Comparison of ENCODE assay signal across 24 cellular contexts in genomic region chrX:138723301-138723700, GRCh38. TPM values are rescaled to one million over a fixed set of nuclear protein-coding genes. Genes with fewer than 3 reads are reported as not detected.
"Had no signal": no experiment of that assay in that cellular context is flagged by ENCODE, and none has a peak within 500 bp of the region (broad histone marks: within the 10 kb centered on the region; RNA-seq: fewer than 3 reads in every experiment).

No MANE protein-coding gene starts in this region.

- ATAC-seq: activated CD8-positive, alpha-beta memory T cell treated with anti-CD3 and anti-CD28 coated beads, Interleukin-2, amount 10 ng/mL, durations not matched to agents 7 days and 5 days; activated naive CD4-positive, alpha-beta T cell treated with anti-CD3 and anti-CD28 coated beads, Interleukin-2, amount 50 U/mL, for 72 hours; activated naive CD8-positive, alpha-beta T cell treated with anti-CD3 and anti-CD28 coated beads, Interleukin-2, amount 50 U/mL, for 24 hours had no signal

- H3K36me3 Mint-ChIP-seq: activated CD8-positive, alpha-beta memory T cell treated with anti-CD3 and anti-CD28 coated beads, Interleukin-2, amount 10 ng/mL, durations not matched to agents 7 days and 5 days; activated naive CD4-positive, alpha-beta T cell treated with anti-CD3 and anti-CD28 coated beads, Interleukin-2, amount 50 U/mL, for 72 hours had no signal

- H3K27ac ChIP-seq: breast epithelium, KMS-11, Peyer's patch had no signal

- H3K4me3 ChIP-seq: breast epithelium, Peyer's patch had no signal

- H3K4me1 ChIP-seq: breast epithelium, Peyer's patch had no signal

- H3K9ac ChIP-seq: KMS-11 had no signal

- H3K27ac Mint-ChIP-seq: activated B cell treated with CpG ODN at 0.5 μM for 24 hours; activated CD4-positive, alpha-beta T cell treated with anti-CD3 and anti-CD28 coated beads, Interleukin-2, amount 10 ng/mL, durations not matched to agents 24 days and 14 days; activated CD8-positive, alpha-beta memory T cell treated with anti-CD3 and anti-CD28 coated beads, Interleukin-2, amount 10 ng/mL, durations not matched to agents 7 days and 5 days; activated naive CD4-positive, alpha-beta T cell treated with anti-CD3 and anti-CD28 coated beads, Interleukin-2, amount 50 U/mL, for 72 hours; activated naive CD8-positive, alpha-beta T cell treated with anti-CD3 and anti-CD28 coated beads, Interleukin-2, amount 50 U/mL, for 24 hours; activated T-cell treated with anti-CD3 and anti-CD28 coated beads, Interleukin-2, amount 50 U/mL, for 24 hours; T-helper 1 cell treated with Interleukin-12 subunit alpha and Interleukin-12 subunit beta and Interleukin-4 antibody, amounts not matched to agents 30 μg/mL and 1 μg/mL, for 36 hours had no signal

- H3K9me3 Mint-ChIP-seq: activated B cell treated with CpG ODN at 0.5 μM for 24 hours; activated CD4-positive, alpha-beta T cell treated with anti-CD3 and anti-CD28 coated beads, Interleukin-2, amount 10 ng/mL, durations not matched to agents 24 days and 14 days; activated naive CD4-positive, alpha-beta T cell treated with anti-CD3 and anti-CD28 coated beads, Interleukin-2, amount 50 U/mL, for 72 hours; activated naive CD8-positive, alpha-beta T cell treated with anti-CD3 and anti-CD28 coated beads, Interleukin-2, amount 50 U/mL, for 24 hours; activated T-cell treated with anti-CD3 and anti-CD28 coated beads, Interleukin-2, amount 50 U/mL, for 24 hours; T-helper 1 cell treated with Interleukin-12 subunit alpha and Interleukin-12 subunit beta and Interleukin-4 antibody, amounts not matched to agents 30 μg/mL and 1 μg/mL, for 36 hours had no signal

- H3K27me3 ChIP-seq: Peyer's patch had no signal

- H3K9me3 ChIP-seq: breast epithelium, Peyer's patch had no signal

- H3K4me1 Mint-ChIP-seq: activated B cell treated with CpG ODN at 0.5 μM for 24 hours; activated CD4-positive, alpha-beta T cell treated with anti-CD3 and anti-CD28 coated beads, Interleukin-2, amount 10 ng/mL, durations not matched to agents 24 days and 14 days; activated CD8-positive, alpha-beta memory T cell treated with anti-CD3 and anti-CD28 coated beads, Interleukin-2, amount 10 ng/mL, durations not matched to agents 7 days and 5 days; activated naive CD8-positive, alpha-beta T cell treated with anti-CD3 and anti-CD28 coated beads, Interleukin-2, amount 50 U/mL, for 24 hours had no signal

- DNase-seq: activated B cell treated with CpG ODN at 0.5 μM for 24 hours; activated CD4-positive, alpha-beta T cell treated with anti-CD3 and anti-CD28 coated beads for 1 hour; activated CD4-positive, alpha-beta T cell treated with anti-CD3 and anti-CD28 coated beads, Interleukin-2, amount 10 ng/mL, durations not matched to agents 24 days and 14 days; activated CD4-positive, alpha-beta T cell treated with anti-CD3 and anti-CD28 coated beads, Interleukin-2, amount 50 U/mL, for 48 hours; activated CD8-positive, alpha-beta memory T cell treated with anti-CD3 and anti-CD28 coated beads, Interleukin-2, amount 10 ng/mL, durations not matched to agents 7 days and 5 days; activated effector memory CD4-positive, alpha-beta T cell treated with anti-CD3 and anti-CD28 coated beads, Interleukin-2, amount 50 U/mL, for 16 hours; activated naive CD4-positive, alpha-beta T cell treated with Interleukin-2 at 50 U/mL for 16 hours; activated naive CD8-positive, alpha-beta T cell treated with anti-CD3 and anti-CD28 coated beads, Interleukin-2, amount 50 U/mL, for 24 hours; activated T-cell treated with anti-CD3 and anti-CD28 coated beads, Interleukin-2, amount 50 U/mL, for 24 hours; amniotic stem cell; NCI-H1105; NCI-H1436; NCI-H1694 treated with DMSO at 0.1 percent for 48 hours; NCI-H2081; NCI-H446; NCI-H524; NCI-H748 treated with DMSO at 0.1 percent for 48 hours; Peyer's patch; SHP77 treated with DMSO at 0.1 percent for 48 hours; T-helper 9 cell had no signal

- H3K4me3 Mint-ChIP-seq: activated B cell treated with CpG ODN at 0.5 μM for 24 hours; activated CD4-positive, alpha-beta T cell treated with anti-CD3 and anti-CD28 coated beads, Interleukin-2, amount 10 ng/mL, durations not matched to agents 24 days and 14 days; activated CD8-positive, alpha-beta memory T cell treated with anti-CD3 and anti-CD28 coated beads, Interleukin-2, amount 10 ng/mL, durations not matched to agents 7 days and 5 days; activated naive CD8-positive, alpha-beta T cell treated with anti-CD3 and anti-CD28 coated beads, Interleukin-2, amount 50 U/mL, for 24 hours; activated T-cell treated with anti-CD3 and anti-CD28 coated beads, Interleukin-2, amount 50 U/mL, for 24 hours; T-helper 1 cell treated with Interleukin-12 subunit alpha and Interleukin-12 subunit beta and Interleukin-4 antibody, amounts not matched to agents 30 μg/mL and 1 μg/mL, for 36 hours had no signal

- H3K4me2 ChIP-seq: KMS-11 had no signal

- H3K36me3 ChIP-seq: breast epithelium, Peyer's patch had no signal

- H3K27me3 Mint-ChIP-seq: activated B cell treated with CpG ODN at 0.5 μM for 24 hours; activated CD4-positive, alpha-beta T cell treated with anti-CD3 and anti-CD28 coated beads, Interleukin-2, amount 10 ng/mL, durations not matched to agents 24 days and 14 days; activated CD8-positive, alpha-beta memory T cell treated with anti-CD3 and anti-CD28 coated beads, Interleukin-2, amount 10 ng/mL, durations not matched to agents 7 days and 5 days; activated naive CD8-positive, alpha-beta T cell treated with anti-CD3 and anti-CD28 coated beads, Interleukin-2, amount 50 U/mL, for 24 hours had no signal

RNA-seq across cellular contexts. Expression of gene FGF13, which starts 11.8 kb away (rescaled TPM):
- total RNA-seq: activated B cell treated with CpG ODN at 0.5 μM for 24 hours; activated CD4-positive, alpha-beta T cell treated with anti-CD3 and anti-CD28 coated beads, Interleukin-2, amount 10 ng/mL, durations not matched to agents 24 days and 14 days; activated CD8-positive, alpha-beta memory T cell treated with anti-CD3 and anti-CD28 coated beads, Interleukin-2, amount 10 ng/mL, durations not matched to agents 7 days and 5 days; activated naive CD4-positive, alpha-beta T cell treated with anti-CD3 and anti-CD28 coated beads, Interleukin-2, amount 50 U/mL, for 72 hours had no signal
